In the genomic region with DNA sequence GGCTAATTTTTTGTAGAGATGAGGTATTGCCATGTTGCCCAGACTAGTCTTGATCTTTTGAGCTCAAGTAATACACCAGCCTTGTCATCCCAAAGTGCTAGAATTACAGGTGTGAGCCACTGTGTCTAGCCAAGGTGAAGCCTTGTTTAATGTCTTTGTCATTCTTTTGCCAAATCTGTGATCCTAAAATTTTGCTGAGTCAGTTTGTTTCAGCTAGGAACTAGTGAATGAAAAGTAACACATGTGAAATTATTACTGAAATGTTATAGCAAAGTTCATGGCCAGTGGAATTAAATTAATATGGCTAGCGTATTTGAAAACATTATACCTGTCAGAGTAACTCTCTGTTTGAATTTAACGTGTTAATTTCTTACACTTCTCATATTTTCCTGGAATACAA, we compare ENCODE assay signal across 4 cellular contexts.
A peak's percentile ranks its signal among the peaks of the same experiment; 100 is the strongest.
TF ChIP-seq lines count a peak whose summit lies in the region.

No MANE protein-coding gene starts in this region.

TF ChIP-seq in HepG2, 621 proteins besides CTCF, POLR2A, EP300 and RAD21:
- TF ChIP-seq MAFK (conservative IDR thresholded peaks at IDR 0.05 in 1 of 2, IDR thresholded peaks at IDR 0.05 in 1 of 2; ENCODE audit: low read length in 2 of 2) (peak; percentile 96 to 98), MAFF (IDR thresholded peaks at IDR 0.05; ENCODE audit: low read depth, low read length) (peak; percentile 97), TBX2 (CRISPR knock-in tag; IDR thresholded peaks at IDR 0.05; ENCODE audit: borderline replicate concordance) (no peak)

TF ChIP-seq in IMR-90, 13 proteins besides CTCF, POLR2A, EP300 and RAD21:
- TF ChIP-seq FOS (IDR thresholded peaks at IDR 0.05; ENCODE audit: low read depth, low read length) (no peak), SMC3 (IDR thresholded peaks at IDR 0.05; ENCODE audit: low read depth, low read length) (no peak), NFE2L2 (IDR thresholded peaks at IDR 0.05; ENCODE audit: low read depth, low read length) (peak; percentile 20; the same call in 1 of the 2 replicates), CEBPB (IDR thresholded peaks at IDR 0.05; ENCODE audit: low read depth, low read length) (no peak), MAFK (IDR thresholded peaks at IDR 0.05; ENCODE audit: low read depth, low read length) (peak; percentile 97)
TF ChIP-seq in IMR-90: peak in this region for 2.

TF ChIP-seq in H1, 55 proteins besides CTCF, POLR2A, EP300 and RAD21:
- TF ChIP-seq SIX5 (IDR thresholded peaks at IDR 0.05; ENCODE audit: low read depth, low read length) (no peak), MAFK (IDR thresholded peaks at IDR 0.05; ENCODE audit: low read depth, low read length) (peak; percentile 82; the same call in 1 of the 2 replicates)
TF ChIP-seq in H1: peak in this region for 1.

TF ChIP-seq in GM12891, 5 proteins besides CTCF, POLR2A, EP300 and RAD21:
- TF ChIP-seq SPI1 (IDR thresholded peaks at IDR 0.05; ENCODE audit: low read depth, low read length) (no peak), TAF1 (IDR thresholded peaks at IDR 0.05; ENCODE audit: low read depth, low read length) (no peak), POU2F2 (IDR thresholded peaks at IDR 0.05; ENCODE audit: low read depth, low read length) (no peak), POLR2AphosphoS5 (IDR thresholded peaks at IDR 0.05; ENCODE audit: low read depth, low read length) (no peak), PAX5 (IDR thresholded peaks at IDR 0.05; ENCODE audit: insufficient read depth, low read length, severe bottlenecking) (no peak)
